8 cellular contexts compared by ENCODE assay signal in the genomic region with DNA sequence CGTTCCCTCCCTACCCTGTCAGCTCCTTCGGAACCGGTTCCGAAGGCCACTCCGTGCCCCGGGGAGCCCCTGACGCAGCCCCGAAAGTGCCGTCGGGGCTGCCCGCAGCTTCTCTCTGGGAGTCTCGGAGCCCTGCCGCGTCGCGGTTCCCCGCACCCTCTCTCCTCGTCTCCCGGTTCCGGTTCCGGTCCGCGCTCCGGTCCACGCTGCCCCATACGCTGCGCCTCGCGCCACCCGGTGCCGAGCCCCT. TPM values are rescaled to one million over a fixed set of nuclear protein-coding genes. Genes with fewer than 3 reads are reported as not detected.
DNase-seq lines count a peak whose midpoint lies in the region; ATAC-seq, FAIRE-seq and TF ChIP-seq lines count a peak whose summit lies in the region.

No MANE protein-coding gene starts in this region.

- H3K4me3 ChIP-seq in NT2/D1 (ENCODE audit: insufficient read length, low read depth) (peak overlapping the region; percentile 95), K562 (peak overlapping the region; percentile 95), kidney epithelial cell (ENCODE audit: low read depth, low read length) (peak overlapping the region; percentile 84)

- H3K9me3 ChIP-seq in NT2/D1 (ENCODE audit: insufficient read depth, low read length), result no peaks in the 10 kb centered on the region
- H3K9me3 ChIP-seq in K562 (replicated peaks; ENCODE audit: control insufficient read depth, insufficient read depth, low read depth, low read length), result no peaks in the 10 kb centered on the region

- no peak for ATAC-seq in activated CD8-positive, alpha-beta memory T cell treated with anti-CD3 and anti-CD28 coated beads, Interleukin-2, amount 10 ng/mL, durations not matched to agents 7 days and 5 days
- ATAC-seq in K562 (no peak; the same call in 2 of the 3 replicates), GM21619 (IDR thresholded peaks at IDR 0.05; ENCODE audit: unreplicated experiment) (no peak)
- ATAC-seq in stimulated activated memory B cell treated with anti-CD40 and anti-IgM and Interleukin-4, amounts not matched to agents 10 μg/mL and 1 μg/mL and 100 μg/mL, for 72 hours, result peak; percentile 45

- H3K36me3 Mint-ChIP-seq in activated CD8-positive, alpha-beta memory T cell treated with anti-CD3 and anti-CD28 coated beads, Interleukin-2, amount 10 ng/mL, durations not matched to agents 7 days and 5 days, result peaks cover 63% of the 10 kb centered on the region
- H3K36me3 Mint-ChIP-seq in stimulated activated memory B cell treated with anti-CD40 and anti-IgM and Interleukin-4, amounts not matched to agents 10 μg/mL and 1 μg/mL and 100 μg/mL, for 72 hours, result peaks cover 75% of the 10 kb centered on the region

- H3K27ac Mint-ChIP-seq in activated CD8-positive, alpha-beta memory T cell treated with anti-CD3 and anti-CD28 coated beads, Interleukin-2, amount 10 ng/mL, durations not matched to agents 7 days and 5 days, result peak overlapping the region; percentile 94
- peak overlapping the region; percentile 86 for H3K27ac Mint-ChIP-seq in stimulated activated memory B cell treated with anti-CD40 and anti-IgM and Interleukin-4, amounts not matched to agents 10 μg/mL and 1 μg/mL and 100 μg/mL, for 72 hours

- no peak for DNase-seq in activated CD8-positive, alpha-beta memory T cell treated with anti-CD3 and anti-CD28 coated beads, Interleukin-2, amount 10 ng/mL, durations not matched to agents 7 days and 5 days
- no peak for DNase-seq in activated CD8-positive, alpha-beta memory T cell treated with anti-CD3 and anti-CD28 coated beads, Interleukin-2, amount 50 U/mL, for 48 hours
- DNase-seq in NT2/D1 (ENCODE audit: low read depth, low spot score) (no peak), K562 (ENCODE audit: extremely low read depth in 1 of 4, low spot score in 3 of 4) (peak in 3 of 4 experiments; percentile 43 to 60 (median 56)), kidney epithelial cell (ENCODE audit: low read depth) (no peak), NCI-H524 treated with DMSO at 0.1 percent for 48 hours (lab: John Stamatoyannopoulos, UW) (no peak)

- in situ Hi-C loops in K562 (cut with MboI), result no loop called here

- H4K20me1 ChIP-seq in K562 (replicated peaks; ENCODE audit: control insufficient read depth, insufficient read depth, low read length), result no peaks in the 10 kb centered on the region

- TF ChIP-seq EP300 in K562 (IDR thresholded peaks at IDR 0.05; ENCODE audit: low read length), result no peak

- peak overlapping the region; percentile 99 for H3K9ac ChIP-seq in NT2/D1 (ENCODE audit: insufficient read length, low read depth)
- peak overlapping the region; percentile 95 to 100 for H3K9ac ChIP-seq in K562 (ENCODE audit: insufficient read depth in 1 of 2, low read depth in 2 of 2, low read length in 2 of 2)

- H3K4me1 Mint-ChIP-seq in activated CD8-positive, alpha-beta memory T cell treated with anti-CD3 and anti-CD28 coated beads, Interleukin-2, amount 10 ng/mL, durations not matched to agents 7 days and 5 days, result peaks cover 55% of the 10 kb centered on the region
- peaks cover 64% of the 10 kb centered on the region for H3K4me1 Mint-ChIP-seq in stimulated activated memory B cell treated with anti-CD40 and anti-IgM and Interleukin-4, amounts not matched to agents 10 μg/mL and 1 μg/mL and 100 μg/mL, for 72 hours

- BruUV-seq in K562 (replicated peaks; lab: Mats Ljungman, UMichigan), result no TSS peak

- no peaks in the 10 kb centered on the region for H3K9me1 ChIP-seq in K562 (ENCODE audit: control insufficient read depth, insufficient read depth, low read length)

- peaks cover 2% of the 10 kb centered on the region for H3K27me3 ChIP-seq in NT2/D1 (ENCODE audit: insufficient read depth, insufficient read length)
- no peaks in the 10 kb centered on the region for H3K27me3 ChIP-seq in K562 (ENCODE audit: control insufficient read depth in 2 of 2, insufficient read depth in 2 of 2, low read length in 2 of 2)
- H3K27me3 ChIP-seq in kidney epithelial cell (ENCODE audit: control insufficient read depth, insufficient read depth, low read length), result no peaks in the 10 kb centered on the region

- FAIRE-seq in K562 (lab: Jason Lieb, UNC), result no peak

- H3K9me3 Mint-ChIP-seq in activated CD8-positive, alpha-beta memory T cell treated with anti-CD3 and anti-CD28 coated beads, Interleukin-2, amount 10 ng/mL, durations not matched to agents 7 days and 5 days (ENCODE audit: low read depth), result no peaks in the 10 kb centered on the region
- peaks cover 3% of the 10 kb centered on the region for H3K9me3 Mint-ChIP-seq in stimulated activated memory B cell treated with anti-CD40 and anti-IgM and Interleukin-4, amounts not matched to agents 10 μg/mL and 1 μg/mL and 100 μg/mL, for 72 hours

- H3K4me2 ChIP-seq in K562 (ENCODE audit: insufficient read depth, low read length), result peak overlapping the region; percentile 95

- H3K27ac ChIP-seq in K562 (ENCODE audit: extremely low read depth, low read depth, low read length), result peak overlapping the region; percentile 97

- no peaks in the 10 kb centered on the region for H3K27me3 Mint-ChIP-seq in activated CD8-positive, alpha-beta memory T cell treated with anti-CD3 and anti-CD28 coated beads, Interleukin-2, amount 10 ng/mL, durations not matched to agents 7 days and 5 days
- H3K27me3 Mint-ChIP-seq in stimulated activated memory B cell treated with anti-CD40 and anti-IgM and Interleukin-4, amounts not matched to agents 10 μg/mL and 1 μg/mL and 100 μg/mL, for 72 hours, result no peaks in the 10 kb centered on the region

- POLR2A ChIA-PET in K562 (lab: Yijun Ruan, JAX), result interaction anchor here (0.6 to 2.7 kb wide), 15 partner anchors 9 to 255 kb away, joined by 3 to 45 read pairs (median 6); a partner anchor contains a TSS

- WGBS in K562 (ENCODE audit: insufficient coverage, low coverage, missing lambda C conversion rate), result 0% methylated on average over 15 of the region's 31 CpGs

- TF ChIP-seq POLR2A in K562 (conservative IDR thresholded peaks at IDR 0.05), result no peak

- no peak for TF ChIP-seq RAD21 in K562 (CRISPR knock-in tag; conservative IDR thresholded peaks at IDR 0.05 in 1 of 2, IDR thresholded peaks at IDR 0.05 in 1 of 2)

- TF ChIP-seq CTCF in K562 (IDR thresholded peaks at IDR 0.05 in 2 of 3, conservative IDR thresholded peaks at IDR 0.05 in 1 of 3; ENCODE audit: insufficient read depth in 2 of 3, low read depth in 1 of 3, low read length in 3 of 3) (no peak), kidney epithelial cell (IDR thresholded peaks at IDR 0.05; ENCODE audit: insufficient read depth, low read length, poor library complexity, severe bottlenecking) (no peak)

- intact Hi-C loops in K562 (cut with micrococcal nuclease), result loop anchor here (5.0 kb wide), 1 partner anchor 71 kb away; a partner anchor contains a TSS

- peak overlapping the region; percentile 97 for H3K4me3 Mint-ChIP-seq in activated CD8-positive, alpha-beta memory T cell treated with anti-CD3 and anti-CD28 coated beads, Interleukin-2, amount 10 ng/mL, durations not matched to agents 7 days and 5 days
- peak overlapping the region; percentile 89 for H3K4me3 Mint-ChIP-seq in stimulated activated memory B cell treated with anti-CD40 and anti-IgM and Interleukin-4, amounts not matched to agents 10 μg/mL and 1 μg/mL and 100 μg/mL, for 72 hours

- peak overlapping the region; percentile 78 for H2AFZ ChIP-seq in K562 (ENCODE audit: low read depth, low read length)

- H3K36me3 ChIP-seq in NT2/D1 (ENCODE audit: insufficient read depth, insufficient read length, low read length), result peaks cover 55% of the 10 kb centered on the region
- peaks cover 72% of the 10 kb centered on the region for H3K36me3 ChIP-seq in K562 (ENCODE audit: control insufficient read depth, insufficient read depth, low read length)
- H3K36me3 ChIP-seq in kidney epithelial cell (ENCODE audit: control insufficient read depth, insufficient read depth, low read length), result peaks cover 3% of the 10 kb centered on the region

- H3K4me1 ChIP-seq in NT2/D1 (ENCODE audit: insufficient read depth, insufficient read length), result peaks cover 20% of the 10 kb centered on the region
- peaks cover 14 to 42% of the 10 kb centered on the region in 2 experiments; a peak in 4 of 5 replicates for H3K4me1 ChIP-seq in K562 (replicated peaks in 1 of 2; ENCODE audit: control insufficient read depth in 2 of 2, insufficient read depth in 2 of 2, low read length in 2 of 2)

- peaks cover 46% of the 10 kb centered on the region for H3K79me2 ChIP-seq in K562 (ENCODE audit: control insufficient read depth, insufficient read depth, low read length)

- CTCF ChIA-PET in activated CD8-positive, alpha-beta memory T cell treated with anti-CD3 and anti-CD28 coated beads, Interleukin-2, amount 10 ng/mL, durations not matched to agents 7 days and 5 days (lab: Charles Lee), result interaction anchor here (0.8 to 4.9 kb wide), 9 partner anchors 9 to 207 kb away, joined by 3 to 34 read pairs (median 4); a partner anchor contains a TSS
- CTCF ChIA-PET in K562 (lab: Yijun Ruan, JAX; ENCODE audit: low intra/inter-chr PET ratio), result no interaction called here

RNA-seq across cellular contexts. Expression of a gene that starts 0.6 kb away (rescaled TPM):
- total RNA-seq in activated CD8-positive, alpha-beta memory T cell treated with anti-CD3 and anti-CD28 coated beads, Interleukin-2, amount 10 ng/mL, durations not matched to agents 7 days and 5 days, result 100 to 1,000 TPM; 245 to 264 TPM
- 245 and 284 TPM in 2 replicates for total RNA-seq in K562 (2011; cell fraction: chromatin; rRNA removed; ENCODE audit: low replicate concordance)
- total RNA-seq in K562 (2011; cell fraction: nucleolus; rRNA removed), result 124 TPM in 2 replicates
- 132 and 142 TPM in 2 replicates for total RNA-seq in K562 (2011; cell fraction: nucleoplasm; rRNA removed)
- total RNA-seq in K562 (2014; rRNA removed) (185 and 203 TPM in 2 replicates), K562 (2014; rRNA removed; fragmentation: Illumina TruSeq; extraction: Trizol) (161 and 172 TPM in 2 replicates), K562 (2015; rRNA removed; fragmentation: Illumina TruSeq; extraction: Trizol) (195 and 217 TPM in 2 replicates), K562 (2021) (176 and 203 TPM in 2 replicates), kidney epithelial cell (136 and 137 TPM in 2 replicates)
- polyA plus RNA-seq in K562 (2011; rRNA removed) (36.0 and 48.6 TPM in 2 replicates), K562 (2014; fragmentation: Illumina TruSeq; extraction: Trizol) (190 and 220 TPM in 2 replicates), K562 (2014; fragmentation: Nextera tagmentation; extraction: Ambion mirVana) (1 to 10 TPM; 6.2 to 9.9 TPM), K562 (2014; rRNA removed) (121 and 125 TPM in 2 replicates)
- polyA plus RNA-seq in K562 (2011; cell fraction: cytosol; rRNA removed), result 40.7 and 41.9 TPM in 2 replicates
- polyA plus RNA-seq in K562 (2011; cell fraction: nucleus; rRNA removed), result 130 and 158 TPM in 2 replicates
- 115 and 136 TPM in 2 replicates for polyA plus RNA-seq in K562 (2012)
- polyA minus RNA-seq in K562 (2011; rRNA and poly(A)+ RNA removed), result 61.0 and 97.7 TPM in 2 replicates
- 55.1 and 63.3 TPM in 2 replicates for polyA minus RNA-seq in K562 (2011; cell fraction: cytosol; rRNA and poly(A)+ RNA removed)
- polyA minus RNA-seq in K562 (2011; cell fraction: nucleus; rRNA and poly(A)+ RNA removed), result 55.5 and 81.5 TPM in 2 replicates

RNA-seq across cellular contexts. Expression of a gene that starts 9.7 kb away (rescaled TPM):
- 10 to 100 TPM; 24.7 to 29.6 TPM for total RNA-seq in activated CD8-positive, alpha-beta memory T cell treated with anti-CD3 and anti-CD28 coated beads, Interleukin-2, amount 10 ng/mL, durations not matched to agents 7 days and 5 days
- 47.7 and 72.1 TPM in 2 replicates for total RNA-seq in K562 (2011; cell fraction: chromatin; rRNA removed; ENCODE audit: low replicate concordance)
- total RNA-seq in K562 (2011; cell fraction: nucleolus; rRNA removed), result 38.0 and 41.8 TPM in 2 replicates
- total RNA-seq in K562 (2011; cell fraction: nucleoplasm; rRNA removed), result 30.8 and 37.0 TPM in 2 replicates
- total RNA-seq in K562 (2014; rRNA removed) (18.5 and 20.9 TPM in 2 replicates), K562 (2014; rRNA removed; fragmentation: Illumina TruSeq; extraction: Trizol) (7.2 and 9.6 TPM in 2 replicates), K562 (2015; rRNA removed; fragmentation: Illumina TruSeq; extraction: Trizol) (11.5 and 12.4 TPM in 2 replicates), K562 (2021) (38.9 and 44.3 TPM in 2 replicates), kidney epithelial cell (15.0 and 15.2 TPM in 2 replicates)
- polyA plus RNA-seq in K562 (2011; rRNA removed) (15.7 and 31.2 TPM in 2 replicates), K562 (2014; fragmentation: Illumina TruSeq; extraction: Trizol) (22.8 and 26.7 TPM in 2 replicates), K562 (2014; fragmentation: Nextera tagmentation; extraction: Ambion mirVana) (1 to 10 TPM in 1 of 2 experiments, under 1 TPM in 1; 0.66 to 1.5 TPM), K562 (2014; rRNA removed) (24.3 and 28.2 TPM in 2 replicates)
- polyA plus RNA-seq in K562 (2011; cell fraction: cytosol; rRNA removed), result 12.9 and 21.9 TPM in 2 replicates
- polyA plus RNA-seq in K562 (2011; cell fraction: nucleus; rRNA removed), result 57.1 and 64.8 TPM in 2 replicates
- polyA plus RNA-seq in K562 (2012), result 25.7 and 28.0 TPM in 2 replicates
- polyA minus RNA-seq in K562 (2011; rRNA and poly(A)+ RNA removed), result 12.0 and 15.6 TPM in 2 replicates
- polyA minus RNA-seq in K562 (2011; cell fraction: cytosol; rRNA and poly(A)+ RNA removed), result 8.6 and 12.8 TPM in 2 replicates
- polyA minus RNA-seq in K562 (2011; cell fraction: nucleus; rRNA and poly(A)+ RNA removed), result 10.0 and 15.2 TPM in 2 replicates

RNA-seq across cellular contexts. Expression of a gene that starts 11.5 kb away (rescaled TPM):
- 100 to 1,000 TPM; 132 to 133 TPM for total RNA-seq in activated CD8-positive, alpha-beta memory T cell treated with anti-CD3 and anti-CD28 coated beads, Interleukin-2, amount 10 ng/mL, durations not matched to agents 7 days and 5 days
- 108 and 289 TPM in 2 replicates for total RNA-seq in K562 (2011; cell fraction: chromatin; rRNA removed; ENCODE audit: low replicate concordance)
- total RNA-seq in K562 (2011; cell fraction: nucleolus; rRNA removed), result 172 and 175 TPM in 2 replicates
- total RNA-seq in K562 (2011; cell fraction: nucleoplasm; rRNA removed), result 130 TPM in 2 replicates
- 26.4 and 31.7 TPM in 2 replicates for total RNA-seq in K562 (2014; rRNA removed)
- 12.6 and 16.7 TPM in 2 replicates for total RNA-seq in K562 (2014; rRNA removed; fragmentation: Illumina TruSeq; extraction: Trizol)
- 20.7 and 22.1 TPM in 2 replicates for total RNA-seq in K562 (2015; rRNA removed; fragmentation: Illumina TruSeq; extraction: Trizol)
- 77.3 and 90.5 TPM in 2 replicates for total RNA-seq in K562 (2021)
- polyA plus RNA-seq in K562 (2011; rRNA removed), result 36.8 and 50.2 TPM in 2 replicates
- polyA plus RNA-seq in K562 (2011; cell fraction: cytosol; rRNA removed), result 30.9 and 49.9 TPM in 2 replicates
- polyA plus RNA-seq in K562 (2011; cell fraction: nucleus; rRNA removed), result 239 and 311 TPM in 2 replicates
- 41.6 and 58.4 TPM in 2 replicates for polyA plus RNA-seq in K562 (2012)
- polyA plus RNA-seq in K562 (2014; fragmentation: Illumina TruSeq; extraction: Trizol), result 27.9 and 31.2 TPM in 2 replicates
- polyA plus RNA-seq in K562 (2014; fragmentation: Nextera tagmentation; extraction: Ambion mirVana), result under 1 TPM; 0.32 to 0.59 TPM
- 49.5 and 64.2 TPM in 2 replicates for polyA plus RNA-seq in K562 (2014; rRNA removed)
- 22.5 TPM in 2 replicates for polyA minus RNA-seq in K562 (2011; rRNA and poly(A)+ RNA removed)
- polyA minus RNA-seq in K562 (2011; cell fraction: cytosol; rRNA and poly(A)+ RNA removed), result 22.3 and 28.2 TPM in 2 replicates
- polyA minus RNA-seq in K562 (2011; cell fraction: nucleus; rRNA and poly(A)+ RNA removed), result 38.9 and 46.8 TPM in 2 replicates
- 20.9 and 21.1 TPM in 2 replicates for total RNA-seq in kidney epithelial cell

RNA-seq across cellular contexts. Expression of a gene that starts 12.0 kb away (rescaled TPM):
- 1 to 10 TPM; 1.1 to 1.5 TPM for total RNA-seq in activated CD8-positive, alpha-beta memory T cell treated with anti-CD3 and anti-CD28 coated beads, Interleukin-2, amount 10 ng/mL, durations not matched to agents 7 days and 5 days
- 0.60 and 1.4 TPM in 2 replicates for total RNA-seq in K562 (2011; cell fraction: chromatin; rRNA removed; ENCODE audit: low replicate concordance)
- 1.8 TPM in 2 replicates for total RNA-seq in K562 (2011; cell fraction: nucleolus; rRNA removed)
- 0.69 and 2.3 TPM in 2 replicates for total RNA-seq in K562 (2011; cell fraction: nucleoplasm; rRNA removed)
- total RNA-seq in K562 (2014; rRNA removed) (3.9 and 4.3 TPM in 2 replicates), K562 (2014; rRNA removed; fragmentation: Illumina TruSeq; extraction: Trizol) (2.2 and 2.9 TPM in 2 replicates), K562 (2015; rRNA removed; fragmentation: Illumina TruSeq; extraction: Trizol) (3.3 TPM in 2 replicates), K562 (2021) (2.6 and 3.3 TPM in 2 replicates), kidney epithelial cell (0.55 and 1.4 TPM in 2 replicates)
- polyA plus RNA-seq in K562 (2011; rRNA removed) (1.7 TPM in 2 replicates), K562 (2014; fragmentation: Illumina TruSeq; extraction: Trizol) (4.0 and 4.9 TPM in 2 replicates), K562 (2014; fragmentation: Nextera tagmentation; extraction: Ambion mirVana) (1 to 10 TPM in 1 of 2 experiments, under 1 TPM in 1; 0.75 to 1.4 TPM), K562 (2014; rRNA removed) (3.8 and 3.9 TPM in 2 replicates)
- polyA plus RNA-seq in K562 (2011; cell fraction: cytosol; rRNA removed), result 1.9 and 2.5 TPM in 2 replicates
- polyA plus RNA-seq in K562 (2011; cell fraction: nucleus; rRNA removed), result 1.8 and 1.9 TPM in 2 replicates
- 4.3 and 4.4 TPM in 2 replicates for polyA plus RNA-seq in K562 (2012)
- 0.39 and 0.63 TPM in 2 replicates for polyA minus RNA-seq in K562 (2011; rRNA and poly(A)+ RNA removed)
- 0.48 and 1.7 TPM in 2 replicates for polyA minus RNA-seq in K562 (2011; cell fraction: cytosol; rRNA and poly(A)+ RNA removed)
- polyA minus RNA-seq in K562 (2011; cell fraction: nucleus; rRNA and poly(A)+ RNA removed), result 0.40 and 0.56 TPM in 2 replicates

RNA-seq across cellular contexts. Expression of a gene that starts 20.7 kb away (rescaled TPM):
- 10 to 100 TPM; 64.5 to 69.7 TPM for total RNA-seq in activated CD8-positive, alpha-beta memory T cell treated with anti-CD3 and anti-CD28 coated beads, Interleukin-2, amount 10 ng/mL, durations not matched to agents 7 days and 5 days
- total RNA-seq in K562 (2011; cell fraction: chromatin; rRNA removed; ENCODE audit: low replicate concordance), result 17.7 and 87.0 TPM in 2 replicates
- total RNA-seq in K562 (2011; cell fraction: nucleolus; rRNA removed), result 109 and 112 TPM in 2 replicates
- 65.7 and 66.1 TPM in 2 replicates for total RNA-seq in K562 (2011; cell fraction: nucleoplasm; rRNA removed)
- total RNA-seq in K562 (2014; rRNA removed) (48.2 and 70.7 TPM in 2 replicates), K562 (2014; rRNA removed; fragmentation: Illumina TruSeq; extraction: Trizol) (5.6 and 8.0 TPM in 2 replicates), K562 (2015; rRNA removed; fragmentation: Illumina TruSeq; extraction: Trizol) (29.9 and 31.0 TPM in 2 replicates), K562 (2021) (58.5 and 58.7 TPM in 2 replicates), kidney epithelial cell (68.7 and 80.8 TPM in 2 replicates)
- polyA plus RNA-seq in K562 (2011; rRNA removed) (21.4 and 35.5 TPM in 2 replicates), K562 (2014; fragmentation: Illumina TruSeq; extraction: Trizol) (16.3 and 43.0 TPM in 2 replicates), K562 (2014; fragmentation: Nextera tagmentation; extraction: Ambion mirVana) (1 to 10 TPM in 1 of 2 experiments, under 1 TPM in 1; 0.30 to 3.3 TPM), K562 (2014; rRNA removed) (64.0 and 83.7 TPM in 2 replicates)
- polyA plus RNA-seq in K562 (2011; cell fraction: cytosol; rRNA removed), result 41.7 and 99.9 TPM in 2 replicates
- polyA plus RNA-seq in K562 (2011; cell fraction: nucleus; rRNA removed), result 46.7 and 85.0 TPM in 2 replicates
- polyA plus RNA-seq in K562 (2012), result 36.3 and 72.1 TPM in 2 replicates
- 3.6 and 7.7 TPM in 2 replicates for polyA minus RNA-seq in K562 (2011; rRNA and poly(A)+ RNA removed)
- polyA minus RNA-seq in K562 (2011; cell fraction: cytosol; rRNA and poly(A)+ RNA removed), result 26.1 and 28.4 TPM in 2 replicates
- 8.5 and 10.4 TPM in 2 replicates for polyA minus RNA-seq in K562 (2011; cell fraction: nucleus; rRNA and poly(A)+ RNA removed)

Comparison
In these comparisons a context has a peak if more than half of its experiments do, and no peak if none do; other contexts are left out.
1. DNase-seq: peak in K562 (3 of 4); none in activated CD8-positive, alpha-beta memory T cell treated with anti-CD3 and anti-CD28 coated beads, Interleukin-2, amount 10 ng/mL, durations not matched to agents 7 days and 5 days (single experiment), activated CD8-positive, alpha-beta memory T cell treated with anti-CD3 and anti-CD28 coated beads, Interleukin-2, amount 50 U/mL, for 48 hours (single experiment), NT2/D1 (single experiment), kidney epithelial cell (single experiment) and NCI-H524 treated with DMSO at 0.1 percent for 48 hours (single experiment).
2. Peak in every context shown above with its lines, with median percentiles within 50 percentile points of each other: H3K4me3 ChIP-seq.